Comparison of ENCODE assay signal across 1 cellular context in genomic region chr12:26939192-26939832, GRCh38.
TF ChIP-seq lines count a peak whose summit lies in the region.

No MANE protein-coding gene starts in this region.

TF ChIP-seq in GM23338, 12 proteins besides CTCF, POLR2A, EP300 and RAD21:
- TF ChIP-seq ZNF462 (CRISPR knock-in tag; IDR thresholded peaks at IDR 0.05) (no peak), JUNB (IDR thresholded peaks at IDR 0.05; ENCODE audit: unreplicated experiment) (no peak), REST (IDR thresholded peaks at IDR 0.05; ENCODE audit: unreplicated experiment) (no peak), ETS1 (IDR thresholded peaks at IDR 0.05) (no peak), POLR2AphosphoS5 (IDR thresholded peaks at IDR 0.05; ENCODE audit: low read depth) (no peak), ZNF331 (CRISPR knock-in tag; IDR thresholded peaks at IDR 0.05; ENCODE audit: low read depth) (no peak), NANOG (IDR thresholded peaks at IDR 0.05; ENCODE audit: borderline replicate concordance) (no peak), EZH2 (IDR thresholded peaks at IDR 0.05; ENCODE audit: low read depth, unreplicated experiment) (no peak), STAT1 (IDR thresholded peaks at IDR 0.05; ENCODE audit: unreplicated experiment) (no peak), CREB1 (CRISPR knock-in tag; IDR thresholded peaks at IDR 0.05; ENCODE audit: low read depth) (no peak), EZH2phosphoT487 (IDR thresholded peaks at IDR 0.05; ENCODE audit: unreplicated experiment) (no peak)
